1 cellular context compared by ENCODE assay signal in genomic region chr6:43277083-43277642, GRCh38.
TF ChIP-seq lines count a peak whose summit lies in the region.

No MANE protein-coding gene starts in this region.

TF ChIP-seq in HepG2, 621 proteins besides CTCF, POLR2A, EP300 and RAD21 (continued from another document and continues in another):
- TF ChIP-seq ZNF691 (CRISPR knock-in tag; IDR thresholded peaks at IDR 0.05; ENCODE audit: borderline replicate concordance, low read depth) = no peak
- peak; percentile 84; the same call in 1 of the 2 replicates for TF ChIP-seq ZNF710 (CRISPR knock-in tag; IDR thresholded peaks at IDR 0.05; ENCODE audit: borderline replicate concordance)
- peak; percentile 10; the same call in 1 of the 2 replicates for TF ChIP-seq ZNF501 (CRISPR knock-in tag; IDR thresholded peaks at IDR 0.05)
- TF ChIP-seq ZNF749 (CRISPR knock-in tag; IDR thresholded peaks at IDR 0.05; ENCODE audit: borderline replicate concordance) = no peak
- TF ChIP-seq POLR2G (IDR thresholded peaks at IDR 0.05; ENCODE audit: low read depth, low read length) = no peak
- no peak for TF ChIP-seq SOX5 (CRISPR knock-in tag; IDR thresholded peaks at IDR 0.05; ENCODE audit: borderline replicate concordance)
- no peak for TF ChIP-seq CCAR2 (optimal IDR thresholded peaks at IDR 0.05; ENCODE audit: low read depth, low read length)
- TF ChIP-seq SIX1 (CRISPR knock-in tag; IDR thresholded peaks at IDR 0.05; ENCODE audit: borderline replicate concordance) = no peak
- no peak for TF ChIP-seq ZNF616 (CRISPR knock-in tag; IDR thresholded peaks at IDR 0.05; ENCODE audit: low read depth)
- TF ChIP-seq REXO4 (CRISPR knock-in tag; IDR thresholded peaks at IDR 0.05; ENCODE audit: borderline replicate concordance) = no peak
- no peak for TF ChIP-seq ZNF121 (CRISPR knock-in tag; IDR thresholded peaks at IDR 0.05)
- TF ChIP-seq MYC (CRISPR knock-in tag; IDR thresholded peaks at IDR 0.05; ENCODE audit: borderline replicate concordance) = peak; percentile 22; the same call in 1 of the 2 replicates
- TF ChIP-seq TBL1XR1 (IDR thresholded peaks at IDR 0.05; ENCODE audit: borderline replicate concordance, low read length, partially characterized antibody) = peak; percentile 3
- TF ChIP-seq CREBL2 (CRISPR knock-in tag; IDR thresholded peaks at IDR 0.05; ENCODE audit: borderline replicate concordance) = no peak
- TF ChIP-seq SALL2 (CRISPR knock-in tag; IDR thresholded peaks at IDR 0.05) = peak; percentile 66; the same call in 1 of the 2 replicates
- TF ChIP-seq MYNN (CRISPR knock-in tag; IDR thresholded peaks at IDR 0.05; ENCODE audit: low read depth) = no peak
- TF ChIP-seq ZNF687 (CRISPR knock-in tag; IDR thresholded peaks at IDR 0.05) = no peak
- TF ChIP-seq GTF3A (CRISPR knock-in tag; conservative IDR thresholded peaks at IDR 0.05) = no peak
- peak; percentile 50 for TF ChIP-seq MED8 (CRISPR knock-in tag; IDR thresholded peaks at IDR 0.05; ENCODE audit: insufficient replicate concordance)
- 0 out of 2 replicates have a peak, but pooled peaks have one; percentile 16 for TF ChIP-seq ZNF430 (CRISPR knock-in tag; IDR thresholded peaks at IDR 0.05)
- peak; percentile 59 for TF ChIP-seq U2AF1 (optimal IDR thresholded peaks at IDR 0.05; ENCODE audit: low read depth, low read length)
- no peak for TF ChIP-seq AGO2 (optimal IDR thresholded peaks at IDR 0.05; ENCODE audit: low read depth, low read length)
- TF ChIP-seq DMAP1 (CRISPR knock-in tag; IDR thresholded peaks at IDR 0.05) = 0 out of 2 replicates have a peak, but pooled peaks have one; percentile 38
- TF ChIP-seq KDM5B (CRISPR knock-in tag; IDR thresholded peaks at IDR 0.05; ENCODE audit: borderline replicate concordance) = peak; percentile 60
- TF ChIP-seq MTA1 (CRISPR knock-in tag; IDR thresholded peaks at IDR 0.05; ENCODE audit: borderline replicate concordance) = no peak
- TF ChIP-seq SNAPC4 (CRISPR knock-in tag; IDR thresholded peaks at IDR 0.05) = peak; percentile 39; the same call in 1 of the 2 replicates
- 0 out of 2 replicates have a peak, but pooled peaks have one; percentile 0 for TF ChIP-seq ATF2 (CRISPR knock-in tag; IDR thresholded peaks at IDR 0.05)
- TF ChIP-seq THYN1 (CRISPR knock-in tag; IDR thresholded peaks at IDR 0.05; ENCODE audit: borderline replicate concordance, low read depth) = no peak
- peak; percentile 20; the same call in 1 of the 2 replicates for TF ChIP-seq ZNF143 (CRISPR knock-in tag; IDR thresholded peaks at IDR 0.05)
- TF ChIP-seq ZNF235 (CRISPR knock-in tag; IDR thresholded peaks at IDR 0.05; ENCODE audit: borderline replicate concordance) = peak; percentile 66; the same call in 1 of the 2 replicates
- TF ChIP-seq PHF20 (CRISPR knock-in tag; IDR thresholded peaks at IDR 0.05) = no peak; the same call in 1 of the 2 replicates
- 0 out of 2 replicates have a peak, but pooled peaks have one; percentile 37 for TF ChIP-seq ZBTB43 (CRISPR knock-in tag; conservative IDR thresholded peaks at IDR 0.05)
- peak in 1 of 2 experiments; percentile 6; a peak in 1 of 4 replicates for TF ChIP-seq NR2F1 (CRISPR knock-in tag; IDR thresholded peaks at IDR 0.05)
- TF ChIP-seq ZC3H4 (CRISPR knock-in tag; IDR thresholded peaks at IDR 0.05; ENCODE audit: borderline replicate concordance) = 0 out of 2 replicates have a peak, but pooled peaks have one; percentile 20
- TF ChIP-seq HMG20B (CRISPR knock-in tag; conservative IDR thresholded peaks at IDR 0.05) = 0 out of 2 replicates have a peak, but pooled peaks have one; percentile 29
- no peak; the same call in 1 of the 2 replicates for TF ChIP-seq ZBTB26 (CRISPR knock-in tag; IDR thresholded peaks at IDR 0.05; ENCODE audit: borderline replicate concordance)
- no peak; the same call in 1 of the 2 replicates for TF ChIP-seq GABPB1 (CRISPR knock-in tag; IDR thresholded peaks at IDR 0.05)
- no peak for TF ChIP-seq KLF9 (CRISPR knock-in tag; IDR thresholded peaks at IDR 0.05; ENCODE audit: low read depth)
- TF ChIP-seq THAP11 (CRISPR knock-in tag; IDR thresholded peaks at IDR 0.05) = 0 out of 2 replicates have a peak, but pooled peaks have one; percentile 2
- 0 out of 2 replicates have a peak, but pooled peaks have one; percentile 6 for TF ChIP-seq ZNF205 (CRISPR knock-in tag; IDR thresholded peaks at IDR 0.05)
- no peak for TF ChIP-seq SP140L (CRISPR knock-in tag; IDR thresholded peaks at IDR 0.05; ENCODE audit: borderline replicate concordance)
- TF ChIP-seq ZNF274 (CRISPR knock-in tag; IDR thresholded peaks at IDR 0.05) = no peak
- TF ChIP-seq HIVEP1 (CRISPR knock-in tag; IDR thresholded peaks at IDR 0.05) = no peak; the same call in 1 of the 2 replicates
- no peak for TF ChIP-seq MATR3 (CRISPR knock-in tag; IDR thresholded peaks at IDR 0.05)
- TF ChIP-seq HNF4G (IDR thresholded peaks at IDR 0.05; ENCODE audit: borderline replicate concordance, low read depth, low read length) = no peak
- no peak for TF ChIP-seq HNF4G (CRISPR knock-in tag; IDR thresholded peaks at IDR 0.05; ENCODE audit: borderline replicate concordance, low read depth)
